In genomic region chr2:232129483-232129882, GRCh38 we compare ENCODE assay signal across 20 cellular contexts.
"Had no signal": no experiment of that assay in that cellular context is flagged by ENCODE, and none has a peak within 500 bp of the region (broad histone marks: within the 10 kb centered on the region; RNA-seq: fewer than 3 reads in every experiment).

No MANE protein-coding gene starts in this region.

- H3K4me3 Mint-ChIP-seq: activated T-cell treated with anti-CD3 and anti-CD28 coated beads, Interleukin-2, amount 50 U/mL, for 4 hours; brain; immature natural killer cell; naive thymus-derived CD4-positive, alpha-beta T cell; T-helper 17 cell had no signal

- H3K9me3 ChIP-seq: adrenal gland, gastrocnemius medialis, heart left ventricle, mucosa of descending colon had no signal

- H3K4me3 ChIP-seq: adrenal gland, gastrocnemius medialis, heart left ventricle, mucosa of descending colon, skin epidermis had no signal

- H3K36me3 ChIP-seq: adrenal gland had no signal

- H3K4me1 Mint-ChIP-seq: brain, immature natural killer cell had no signal

- H3K4me1 ChIP-seq: gastrocnemius medialis had no signal

- H3K27ac Mint-ChIP-seq: brain, T-helper 17 cell had no signal

- H3K27me3 Mint-ChIP-seq: brain; naive thymus-derived CD4-positive, alpha-beta T cell; T-helper 17 cell had no signal

- H3K27ac ChIP-seq: adrenal gland, gastrocnemius medialis, heart left ventricle, skin epidermis, WERI-Rb-1 had no signal

- ATAC-seq: activated T-cell treated with anti-CD3 and anti-CD28 coated beads, Interleukin-2, amount 50 U/mL, for 4 hours; gastrocnemius medialis; mucosa of descending colon; naive thymus-derived CD4-positive, alpha-beta T cell; T-helper 17 cell had no signal

- H3K9me3 Mint-ChIP-seq: activated T-cell treated with anti-CD3 and anti-CD28 coated beads, Interleukin-2, amount 50 U/mL, for 4 hours; immature natural killer cell; naive thymus-derived CD4-positive, alpha-beta T cell had no signal

- DNase-seq: activated CD4-positive, alpha-beta T cell treated with anti-CD3 and anti-CD28 coated beads, Interleukin-2, amount 50 U/mL, for 48 hours; activated effector memory CD4-positive, alpha-beta T cell treated with Interleukin-2 at 50 U/mL for 16 hours; activated naive CD4-positive, alpha-beta T cell treated with anti-CD3 and anti-CD28 coated beads, Interleukin-2, amount 50 U/mL, for 16 hours; activated T-cell treated with anti-CD3 and anti-CD28 coated beads, Interleukin-2, amount 50 U/mL, for 4 hours; effector CD8-positive, alpha-beta T cell; gastrocnemius medialis; heart left ventricle; immature natural killer cell; mammary epithelial cell; mucosa of descending colon; naive thymus-derived CD4-positive, alpha-beta T cell; stimulated activated CD4-positive, alpha-beta T cell treated with anti-CD3 and anti-CD28 coated beads, Interleukin-15, amount 100 ng/mL, for 24 hours; stimulated activated CD4-positive, alpha-beta T cell treated with anti-CD3 and anti-CD28 coated beads, Interleukin-4, amount 100 ng/mL, for 24 hours; stimulated activated naive CD4-positive, alpha-beta T cell; substantia nigra; T-helper 17 cell; WERI-Rb-1 had no signal

- H3K27me3 ChIP-seq: adrenal gland, gastrocnemius medialis, heart left ventricle had no signal
